11 cellular contexts compared by ENCODE assay signal in genomic region chr19:15900037-15900436, GRCh38. TPM values are rescaled to one million over a fixed set of nuclear protein-coding genes. Genes with fewer than 3 reads are reported as not detected.
DNase-seq lines count a peak whose midpoint lies in the region; ATAC-seq and TF ChIP-seq lines count a peak whose summit lies in the region.
"Not testable (repeated sequence)": the region's sequence is repeated elsewhere in the genome, so short reads cannot be mapped to it uniquely, and the experiment has no call there.
"Had no signal": no experiment of that assay in that cellular context is flagged by ENCODE, and none has a peak within 500 bp of the region (broad histone marks: within the 10 kb centered on the region; RNA-seq: fewer than 3 reads in every experiment).

No MANE protein-coding gene starts in this region.

- H3K4me1 Mint-ChIP-seq in CD14-positive monocyte: peaks cover 15% of the 10 kb centered on the region
- not testable (repeated sequence) for H3K4me1 Mint-ChIP-seq in IgD-negative memory B cell; WTC11; activated CD8-positive, alpha-beta memory T cell treated with anti-CD3 and anti-CD28 coated beads, Interleukin-2, amount 10 ng/mL, durations not matched to agents 7 days and 5 days; effector memory CD8-positive, alpha-beta T cell (ENCODE audit: low read depth in 2 of 2)
- H3K4me1 Mint-ChIP-seq in activated naive CD8-positive, alpha-beta T cell (ENCODE audit: low read depth): peaks cover 11% of the 10 kb centered on the region
- H3K4me1 Mint-ChIP-seq in naive thymus-derived CD4-positive, alpha-beta T cell: peaks cover 0 to 15% (median 7%) of the 10 kb centered on the region in 7 donors

- intact Hi-C loops in CD14-positive monocyte (cut with micrococcal nuclease); naive thymus-derived CD4-positive, alpha-beta T cell (cut with micrococcal nuclease): not testable (repeated sequence)

- not testable (repeated sequence) for H3K36me3 ChIP-seq in naive thymus-derived CD4-positive, alpha-beta T cell (ENCODE audit: control insufficient read depth in 2 of 3, insufficient read depth in 3 of 3, low read length in 3 of 3)

- H3K27ac Mint-ChIP-seq in CD14-positive monocyte: peak overlapping the region in 1 of 7 donors; percentile 72
- H3K27ac Mint-ChIP-seq in IgD-negative memory B cell; WTC11; activated CD8-positive, alpha-beta memory T cell treated with anti-CD3 and anti-CD28 coated beads, Interleukin-2, amount 10 ng/mL, durations not matched to agents 7 days and 5 days; activated naive CD8-positive, alpha-beta T cell; effector memory CD8-positive, alpha-beta T cell: not testable (repeated sequence)
- H3K27ac Mint-ChIP-seq in naive thymus-derived CD4-positive, alpha-beta T cell: peak overlapping the region in 1 of 9 donors; percentile 27

- not testable (repeated sequence) for H3K27ac ChIP-seq in naive thymus-derived CD4-positive, alpha-beta T cell (ENCODE audit: low read depth, low read length)

- not testable (repeated sequence) for H3K4me3 ChIP-seq in naive thymus-derived CD4-positive, alpha-beta T cell (ENCODE audit: low read length)

- H3K36me3 Mint-ChIP-seq in CD14-positive monocyte; IgD-negative memory B cell; activated CD8-positive, alpha-beta memory T cell treated with anti-CD3 and anti-CD28 coated beads, Interleukin-2, amount 10 ng/mL, durations not matched to agents 7 days and 5 days; activated naive CD8-positive, alpha-beta T cell; effector memory CD8-positive, alpha-beta T cell (ENCODE audit: insufficient read depth); naive thymus-derived CD4-positive, alpha-beta T cell: not testable (repeated sequence)
- H3K36me3 Mint-ChIP-seq in WTC11: peaks cover 40% of the 10 kb centered on the region

- peak overlapping the region; percentile 79 to 95 for H3K4me3 Mint-ChIP-seq in CD14-positive monocyte
- H3K4me3 Mint-ChIP-seq in IgD-negative memory B cell: peak overlapping the region in 3 of 4 donors; percentile 5 to 71 (median 22)
- H3K4me3 Mint-ChIP-seq in WTC11: peak overlapping the region; percentile 45
- peak overlapping the region; percentile 33 for H3K4me3 Mint-ChIP-seq in activated CD8-positive, alpha-beta memory T cell treated with anti-CD3 and anti-CD28 coated beads, Interleukin-2, amount 10 ng/mL, durations not matched to agents 7 days and 5 days
- H3K4me3 Mint-ChIP-seq in activated naive CD8-positive, alpha-beta T cell: peak overlapping the region; percentile 90
- peak overlapping the region; percentile 54 to 70 for H3K4me3 Mint-ChIP-seq in effector memory CD8-positive, alpha-beta T cell
- H3K4me3 Mint-ChIP-seq in naive thymus-derived CD4-positive, alpha-beta T cell: peak overlapping the region in 8 of 10 donors; percentile 71 to 92 (median 84)

- not testable (repeated sequence) for ATAC-seq in WTC11; activated CD8-positive, alpha-beta memory T cell treated with anti-CD3 and anti-CD28 coated beads, Interleukin-2, amount 10 ng/mL, durations not matched to agents 7 days and 5 days; effector memory CD8-positive, alpha-beta T cell (replicated peaks); naive thymus-derived CD4-positive, alpha-beta T cell

- H3K4me1 ChIP-seq in naive thymus-derived CD4-positive, alpha-beta T cell (ENCODE audit: control insufficient read depth in 2 of 2, insufficient read depth in 2 of 2, low read length in 2 of 2): not testable (repeated sequence)

- peaks cover 0 to 17% (median 9%) of the 10 kb centered on the region in 3 donors for H3K27me3 Mint-ChIP-seq in CD14-positive monocyte (ENCODE audit: low read depth in 3 of 3)
- H3K27me3 Mint-ChIP-seq in IgD-negative memory B cell: peaks cover 32% of the 10 kb centered on the region
- peaks cover 25% of the 10 kb centered on the region for H3K27me3 Mint-ChIP-seq in WTC11 (ENCODE audit: low read depth)
- peaks cover 33% of the 10 kb centered on the region for H3K27me3 Mint-ChIP-seq in activated CD8-positive, alpha-beta memory T cell treated with anti-CD3 and anti-CD28 coated beads, Interleukin-2, amount 10 ng/mL, durations not matched to agents 7 days and 5 days
- peaks cover 20% of the 10 kb centered on the region for H3K27me3 Mint-ChIP-seq in activated naive CD8-positive, alpha-beta T cell
- peaks cover 52 to 55% of the 10 kb centered on the region in 2 donors for H3K27me3 Mint-ChIP-seq in effector memory CD8-positive, alpha-beta T cell
- peaks cover 36 to 54% (median 51%) of the 10 kb centered on the region in 5 donors for H3K27me3 Mint-ChIP-seq in naive thymus-derived CD4-positive, alpha-beta T cell

- H3K9me3 Mint-ChIP-seq in CD14-positive monocyte (peaks cover 4 to 20% (median 15%) of the 10 kb centered on the region in 7 donors), IgD-negative memory B cell (peaks cover under 1 to 16% (median 2%) of the 10 kb centered on the region in 3 donors), WTC11 (peaks cover 70% of the 10 kb centered on the region)
- H3K9me3 Mint-ChIP-seq in activated CD8-positive, alpha-beta memory T cell treated with anti-CD3 and anti-CD28 coated beads, Interleukin-2, amount 10 ng/mL, durations not matched to agents 7 days and 5 days (ENCODE audit: low read depth); activated naive CD8-positive, alpha-beta T cell (ENCODE audit: low read depth); effector memory CD8-positive, alpha-beta T cell: not testable (repeated sequence)
- H3K9me3 Mint-ChIP-seq in naive thymus-derived CD4-positive, alpha-beta T cell: peaks cover 0 to 17% (median 4%) of the 10 kb centered on the region in 11 donors

- CTCF ChIA-PET in WTC11 (lab: Charles Lee): interaction anchor here (0.7 kb wide), 1 partner anchor 58 kb away, joined by 3 read pairs; no protein-coding TSS in a partner anchor
- CTCF ChIA-PET in activated CD8-positive, alpha-beta memory T cell treated with anti-CD3 and anti-CD28 coated beads, Interleukin-2, amount 10 ng/mL, durations not matched to agents 7 days and 5 days (lab: Charles Lee): interaction anchor here (1.2 to 1.3 kb wide), 2 partner anchors 11 to 270 kb away, joined by 4 read pairs; no protein-coding TSS in a partner anchor
- CTCF ChIA-PET in naive thymus-derived CD4-positive, alpha-beta T cell (lab: Charles Lee): not testable (repeated sequence)

- not testable (repeated sequence) for H3K9me3 ChIP-seq in naive thymus-derived CD4-positive, alpha-beta T cell (ENCODE audit: control insufficient read depth in 2 of 3, low read length in 3 of 3)

- POLR2A ChIA-PET in WTC11 (lab: Charles Lee); naive thymus-derived CD4-positive, alpha-beta T cell (lab: Charles Lee): not testable (repeated sequence)

- DNase-seq in CD14-positive monocyte (ENCODE audit: low spot score); WTC11 (ENCODE audit: low spot score); activated CD8-positive, alpha-beta memory T cell treated with anti-CD3 and anti-CD28 coated beads, Interleukin-2, amount 10 ng/mL, durations not matched to agents 7 days and 5 days; effector memory CD8-positive, alpha-beta T cell; naive thymus-derived CD4-positive, alpha-beta T cell: not testable (repeated sequence)

- TF ChIP-seq CTCF in CD14-positive monocyte (IDR thresholded peaks at IDR 0.05); WTC11 (IDR thresholded peaks at IDR 0.05): not testable (repeated sequence)

- not testable (repeated sequence) for H3K27me3 ChIP-seq in naive thymus-derived CD4-positive, alpha-beta T cell (ENCODE audit: control insufficient read depth in 2 of 2, insufficient read depth in 2 of 2, low read length in 2 of 2)

RNA-seq across cellular contexts. Expression of gene CYP4F2, which starts 2.2 kb away (rescaled TPM):
- polyA plus RNA-seq in CD14-positive monocyte (not detected), IgD-negative memory B cell (not detected)
- total RNA-seq in WTC11 (2021): 0.24 to 1.2 TPM (median 0.34 TPM) in 3 replicates
- not detected for total RNA-seq in activated CD8-positive, alpha-beta memory T cell treated with anti-CD3 and anti-CD28 coated beads, Interleukin-2, amount 10 ng/mL, durations not matched to agents 7 days and 5 days
- under 1 TPM in 1 of 5 experiments, not detected in 4; 0.42 TPM for total RNA-seq in naive thymus-derived CD4-positive, alpha-beta T cell
- polyA plus RNA-seq in naive thymus-derived CD4-positive, alpha-beta T cell: not detected
- total RNA-seq: CD4-positive, CD25-positive, alpha-beta regulatory T cell; GM23248; RPMI7951 had no signal
- polyA plus RNA-seq: AG04450; CD4-positive, CD25-positive, alpha-beta regulatory T cell; GM23248 had no signal

RNA-seq across cellular contexts. Expression of gene CYP4F11, which starts 34.3 kb away (rescaled TPM):
- polyA plus RNA-seq in CD14-positive monocyte: not detected
- not detected for polyA plus RNA-seq in IgD-negative memory B cell
- total RNA-seq in WTC11 (2021): 0.07 TPM in 1 of 3 replicates, not detected in the others
- not detected for total RNA-seq in activated CD8-positive, alpha-beta memory T cell treated with anti-CD3 and anti-CD28 coated beads, Interleukin-2, amount 10 ng/mL, durations not matched to agents 7 days and 5 days
- not detected for total RNA-seq in naive thymus-derived CD4-positive, alpha-beta T cell
- polyA plus RNA-seq in naive thymus-derived CD4-positive, alpha-beta T cell: not detected
- total RNA-seq: CD4-positive, CD25-positive, alpha-beta regulatory T cell; GM23248; RPMI7951 had no signal
- polyA plus RNA-seq: CD4-positive, CD25-positive, alpha-beta regulatory T cell; GM23248 had no signal

RNA-seq across cellular contexts. Expression of gene OR10H4, which starts 48.8 kb away (rescaled TPM):
- polyA plus RNA-seq in CD14-positive monocyte (not detected), IgD-negative memory B cell (not detected)
- total RNA-seq in WTC11 (2021): not detected in 3 replicates
- not detected for total RNA-seq in activated CD8-positive, alpha-beta memory T cell treated with anti-CD3 and anti-CD28 coated beads, Interleukin-2, amount 10 ng/mL, durations not matched to agents 7 days and 5 days
- not detected for total RNA-seq in naive thymus-derived CD4-positive, alpha-beta T cell
- polyA plus RNA-seq in naive thymus-derived CD4-positive, alpha-beta T cell: not detected
- total RNA-seq: CD4-positive, CD25-positive, alpha-beta regulatory T cell; GM23248; RPMI7951 had no signal
- polyA plus RNA-seq: AG04450; CD4-positive, CD25-positive, alpha-beta regulatory T cell; GM23248 had no signal

Comparison
In these comparisons a context has a peak if more than half of its experiments do, and no peak if none do; other contexts are left out.
1. H3K4me3 Mint-ChIP-seq: peak in every context shown above with its lines; median percentile 90 in activated naive CD8-positive, alpha-beta T cell; 87 in CD14-positive monocyte; 84 in naive thymus-derived CD4-positive, alpha-beta T cell; 62 in effector memory CD8-positive, alpha-beta T cell; 45 in WTC11; 33 in activated CD8-positive, alpha-beta memory T cell treated with anti-CD3 and anti-CD28 coated beads, Interleukin-2, amount 10 ng/mL, durations not matched to agents 7 days and 5 days; 22 in IgD-negative memory B cell.